23 cellular contexts compared by ENCODE assay signal in the genomic region with DNA sequence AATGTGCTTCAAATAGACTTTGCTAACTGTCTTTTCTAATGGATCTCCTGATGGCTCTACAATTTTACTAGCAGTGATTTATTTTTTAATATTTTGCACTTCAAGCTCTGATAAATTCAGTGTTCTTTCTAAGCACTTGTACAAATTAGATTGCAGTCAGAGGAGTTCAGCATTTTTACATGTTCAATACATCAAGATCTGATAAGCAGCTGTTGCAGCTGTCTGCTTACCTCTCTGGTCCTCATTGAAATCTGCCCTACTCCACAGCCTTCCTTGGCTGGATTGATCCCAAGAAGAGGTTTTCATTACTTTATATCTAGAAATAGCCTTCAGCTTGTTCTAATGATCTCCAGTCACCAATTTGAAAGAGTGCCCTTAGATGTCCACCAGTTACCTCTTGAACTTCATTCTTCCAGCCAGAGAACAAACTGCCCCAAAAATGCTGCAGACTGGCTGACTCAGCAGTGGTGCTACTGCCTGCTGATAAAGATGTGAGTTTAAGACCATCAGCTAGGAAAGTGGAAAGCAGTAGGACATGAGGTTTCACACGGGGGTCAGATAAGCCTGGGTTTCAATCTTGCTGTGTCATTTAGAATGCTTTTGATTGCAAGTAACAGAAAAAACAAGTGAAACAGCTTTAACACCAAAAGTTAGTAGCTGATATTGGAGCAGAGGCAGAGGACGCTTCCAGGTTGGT.
"Had no signal": no experiment of that assay in that cellular context is flagged by ENCODE, and none has a peak within 500 bp of the region (broad histone marks: within the 10 kb centered on the region; RNA-seq: fewer than 3 reads in every experiment).

No MANE protein-coding gene starts in this region.

- H3K4me3 ChIP-seq: body of pancreas, gastroesophageal sphincter, heart right ventricle, right atrium auricular region, skin epidermis had no signal

- ATAC-seq: body of pancreas; effector memory CD8-positive, alpha-beta T cell; gastroesophageal sphincter; heart right ventricle; left ventricle myocardium superior; natural killer cell treated with Interleukin-12 subunit alpha and Interleukin-12 subunit beta and Interleukin-15 and Interleukin-18, amount 100 ng/mL, for 72 hours had no signal

- H3K4me3 Mint-ChIP-seq: effector memory CD8-positive, alpha-beta T cell; memory B cell; natural killer cell treated with Interleukin-12 subunit alpha and Interleukin-12 subunit beta and Interleukin-15 and Interleukin-18, amount 100 ng/mL, for 72 hours; type B pancreatic cell had no signal

- H3K27ac ChIP-seq: body of pancreas, epithelial cell of prostate, gastroesophageal sphincter, heart right ventricle, right atrium auricular region, skin epidermis had no signal

- H3K4me1 ChIP-seq: body of pancreas, gastroesophageal sphincter, heart right ventricle, right atrium auricular region had no signal

- DNase-seq: activated CD4-positive, alpha-beta T cell treated with anti-CD3 and anti-CD28 coated beads for 1 hour; activated CD4-positive, alpha-beta T cell treated with anti-CD3 and anti-CD28 coated beads, Interleukin-2, amount 50 U/mL, for 4 hours; activated naive CD4-positive, alpha-beta T cell treated with anti-CD3 and anti-CD28 coated beads, Interleukin-2, amount 50 U/mL, for 16 hours; body of pancreas; central memory CD4-positive, alpha-beta T cell; effector memory CD8-positive, alpha-beta T cell; heart right ventricle; left ventricle myocardium superior; nucleus accumbens; stimulated activated CD4-positive, alpha-beta T cell treated with anti-CD3 and anti-CD28 coated beads, Interleukin-4, amount 100 ng/mL, for 4 hours; stimulated activated CD8-positive, alpha-beta memory T cell treated with anti-CD3 and anti-CD28 coated beads, Interleukin-4, amount 100 ng/mL, for 48 hours; stimulated activated naive CD4-positive, alpha-beta T cell treated with Interleukin-2 at 50 U/mL for 16 hours; substantia nigra; T-helper 1 cell; T1000 had no signal

- H3K4me1 Mint-ChIP-seq: memory B cell had no signal

- H3K27ac Mint-ChIP-seq: effector memory CD8-positive, alpha-beta T cell; memory B cell; natural killer cell treated with Interleukin-12 subunit alpha and Interleukin-12 subunit beta and Interleukin-15 and Interleukin-18, amount 100 ng/mL, for 72 hours; type B pancreatic cell had no signal

- H3K27me3 ChIP-seq: body of pancreas, gastroesophageal sphincter, right atrium auricular region had no signal

- H3K9me3 ChIP-seq: body of pancreas, gastroesophageal sphincter, heart right ventricle, right atrium auricular region had no signal

- FAIRE-seq: keratinocyte had no signal

- H3K36me3 Mint-ChIP-seq: memory B cell; natural killer cell treated with Interleukin-12 subunit alpha and Interleukin-12 subunit beta and Interleukin-15 and Interleukin-18, amount 100 ng/mL, for 72 hours; type B pancreatic cell had no signal

- H3K9me3 Mint-ChIP-seq: effector memory CD8-positive, alpha-beta T cell; memory B cell; natural killer cell treated with Interleukin-12 subunit alpha and Interleukin-12 subunit beta and Interleukin-15 and Interleukin-18, amount 100 ng/mL, for 72 hours; type B pancreatic cell had no signal

- H3K36me3 ChIP-seq: gastroesophageal sphincter, heart right ventricle, right atrium auricular region had no signal
